Comparison of ENCODE assay signal across 23 cellular contexts in genomic region chr3:78221300-78221699, GRCh38.
DNase-seq lines count a peak whose midpoint lies in the region; ATAC-seq, FAIRE-seq and TF ChIP-seq lines count a peak whose summit lies in the region.
"Had no signal": no experiment of that assay in that cellular context is flagged by ENCODE, and none has a peak within 500 bp of the region (broad histone marks: within the 10 kb centered on the region; RNA-seq: fewer than 3 reads in every experiment).

No MANE protein-coding gene starts in this region.

- TF ChIP-seq EP300 in HepG2 (IDR thresholded peaks at IDR 0.05; ENCODE audit: low read depth in 2 of 2, low read length in 2 of 2), result no peak
- TF ChIP-seq EP300 in HepG2 (CRISPR knock-in tag; IDR thresholded peaks at IDR 0.05; ENCODE audit: borderline replicate concordance), result no peak

- H3K79me2 ChIP-seq in HepG2 (ENCODE audit: insufficient read depth, low read length) (no peaks in the 10 kb centered on the region), PC-3 (ENCODE audit: low read length) (no peaks in the 10 kb centered on the region)

- intact Hi-C loops in HepG2 (cut with micrococcal nuclease; ENCODE audit: unreplicated experiment) (no loop called here), right lobe of liver (cut with DNase I) (no loop called here), PC-3 (cut with micrococcal nuclease) (loop anchor here (1.0 kb wide), 1 partner anchor 424 kb away; no protein-coding TSS in a partner anchor)

- no peak for TF ChIP-seq RAD21 in HepG2 (CRISPR knock-in tag; IDR thresholded peaks at IDR 0.05)

- no peak for DNase-seq in HepG2 (ENCODE audit: low spot score)
- no peak for DNase-seq in right lobe of liver
- DNase-seq in PC-3, result peak; percentile 26
- no peak for DNase-seq in foreskin keratinocyte
- no peak for DNase-seq in SJCRH30
- no peak for DNase-seq in activated CD4-positive, CD25-positive, alpha-beta regulatory T cell treated with anti-CD3 and anti-CD28 coated beads, Interleukin-2, amount 50 U/mL, for 72 hours
- DNase-seq in NCI-H187 (lab: John Stamatoyannopoulos, UW), result no peak
- DNase-seq: activated CD4-positive, alpha-beta T cell treated with anti-CD3 and anti-CD28 coated beads, Interleukin-2, amount 10 ng/mL, durations not matched to agents 24 days and 14 days; activated naive CD4-positive, alpha-beta T cell; activated T-cell treated with anti-CD3 and anti-CD28 coated beads, Interleukin-2, amount 50 U/mL, for 4 hours; DND-41; dorsolateral prefrontal cortex; glutamatergic neuron; NCI-H1048; NCI-H1694 treated with DMSO at 0.1 percent for 48 hours; NCI-H526 treated with DMSO at 0.1 percent for 48 hours; nephron progenitor cell; ovary; stimulated activated CD4-positive, alpha-beta T cell treated with anti-CD3 and anti-CD28 coated beads, Interleukin-2, amount 100 ng/mL, for 48 hours had no signal

- no peaks in the 10 kb centered on the region for H4K20me1 ChIP-seq in HepG2 (ENCODE audit: insufficient read depth, low read length)
- no peaks in the 10 kb centered on the region for H4K20me1 ChIP-seq in PC-3 (ENCODE audit: low read length)
- H4K20me1 ChIP-seq: BLaER1 had no signal

- ATAC-seq in HepG2, result peak; percentile 50; the same call in 2 of the 3 replicates
- ATAC-seq in right lobe of liver, result no peak
- ATAC-seq in PC-3, result peak; percentile 73
- no peak for ATAC-seq in foreskin keratinocyte
- ATAC-seq in HG03045 (IDR thresholded peaks at IDR 0.05; ENCODE audit: unreplicated experiment), result no peak
- ATAC-seq: activated T-cell treated with anti-CD3 and anti-CD28 coated beads, Interleukin-2, amount 50 U/mL, for 4 hours; GM12878 had no signal

- H3K36me3 ChIP-seq in HepG2 (replicated peaks in 1 of 2; ENCODE audit: control insufficient read depth in 1 of 2, insufficient read depth in 2 of 2, low read length in 2 of 2) (no peaks in the 10 kb centered on the region), right lobe of liver (no peaks in the 10 kb centered on the region), PC-3 (ENCODE audit: low read depth, low read length) (no peaks in the 10 kb centered on the region), SJCRH30 (no peaks in the 10 kb centered on the region)
- H3K36me3 ChIP-seq: BLaER1, ovary had no signal

- H3K9me2 ChIP-seq in PC-3 (replicated peaks; ENCODE audit: low read length), result no peaks in the 10 kb centered on the region

- H3F3A ChIP-seq in PC-3 (ENCODE audit: low read length, unreplicated experiment), result no peaks in the 10 kb centered on the region

- POLR2A ChIA-PET in HepG2 (lab: Yijun Ruan, JAX) (no interaction called here), PC-3 (lab: Charles Lee; ENCODE audit: unreplicated experiment) (no interaction called here)

- no peak for FAIRE-seq in HepG2 (lab: Jason Lieb, UNC)
- FAIRE-seq: GM12878 had no signal

- 4% methylated on average over 2 of the region's 2 CpGs for WGBS in HepG2 (ENCODE audit: low lambda C conversion rate)
- 56% methylated on average over 2 of the region's 2 CpGs for WGBS in right lobe of liver (ENCODE audit: insufficient coverage, low coverage, low lambda C conversion rate, missing lambda C conversion rate)

- H3K4me1 ChIP-seq in HepG2 (ENCODE audit: insufficient read depth, low read length) (no peaks in the 10 kb centered on the region), right lobe of liver (no peaks in the 10 kb centered on the region), PC-3 (ENCODE audit: insufficient read depth, low read length) (no peaks in the 10 kb centered on the region), foreskin keratinocyte (no peaks in the 10 kb centered on the region), SJCRH30 (no peaks in the 10 kb centered on the region)
- H3K4me1 ChIP-seq: BLaER1 had no signal

- no peaks in the 10 kb centered on the region for H3K9me3 ChIP-seq in HepG2 (ENCODE audit: low read length)
- H3K9me3 ChIP-seq in right lobe of liver, result no peaks in the 10 kb centered on the region
- no peaks in the 10 kb centered on the region for H3K9me3 ChIP-seq in PC-3 (ENCODE audit: low read length)
- H3K9me3 ChIP-seq in SJCRH30 (replicated peaks), result no peaks in the 10 kb centered on the region
- H3K9me3 ChIP-seq: BLaER1, ovary had no signal

- no peaks in the 10 kb centered on the region for H3K27me3 ChIP-seq in HepG2 (ENCODE audit: control insufficient read depth in 1 of 2, insufficient read depth in 2 of 2, low read length in 2 of 2)
- H3K27me3 ChIP-seq in right lobe of liver, result no peaks in the 10 kb centered on the region
- H3K27me3 ChIP-seq in PC-3 (ENCODE audit: low read length), result no peaks in the 10 kb centered on the region
- no peaks in the 10 kb centered on the region for H3K27me3 ChIP-seq in foreskin keratinocyte
- H3K27me3 ChIP-seq in SJCRH30, result no peaks in the 10 kb centered on the region
- H3K27me3 ChIP-seq: BLaER1, dorsolateral prefrontal cortex, ovary had no signal

- H3K9ac ChIP-seq in HepG2 (ENCODE audit: insufficient read depth, low read depth, low read length), result no peak overlapping the region
- H3K9ac ChIP-seq in PC-3 (ENCODE audit: low read length), result no peak overlapping the region
- H3K9ac ChIP-seq: BLaER1 had no signal

- in situ Hi-C loops in HepG2 (cut with HindIII; ENCODE audit: extremely low pct_ligation_motif_present, low pct_unique_long_range_greater_than_20kb), result no loop called here

- TF ChIP-seq CTCF in HepG2 (CRISPR knock-in tag; IDR thresholded peaks at IDR 0.05) (no peak), right lobe of liver (IDR thresholded peaks at IDR 0.05) (no peak), PC-3 (conservative IDR thresholded peaks at IDR 0.05; ENCODE audit: low read depth, low read length) (peak; percentile 48), foreskin keratinocyte (conservative IDR thresholded peaks at IDR 0.05) (peak; percentile 29)

- no peak overlapping the region for H3K27ac ChIP-seq in HepG2 (ENCODE audit: extremely low read length, insufficient read depth, low read length)
- H3K27ac ChIP-seq in right lobe of liver, result no peak overlapping the region
- no peak overlapping the region for H3K27ac ChIP-seq in PC-3 (ENCODE audit: low read length)
- no peak overlapping the region for H3K27ac ChIP-seq in foreskin keratinocyte
- H3K27ac ChIP-seq in SJCRH30, result no peak overlapping the region
- H3K27ac ChIP-seq: BLaER1, dorsolateral prefrontal cortex, ovary had no signal

- H3K4me3 ChIP-seq in HepG2 (replicated peaks in 1 of 3; ENCODE audit: insufficient read depth in 1 of 3, low read depth in 2 of 3, low read length in 3 of 3) (no peak overlapping the region), right lobe of liver (no peak overlapping the region), PC-3 (ENCODE audit: low read length) (no peak overlapping the region), SJCRH30 (no peak overlapping the region)
- H3K4me3 ChIP-seq: BLaER1, dorsolateral prefrontal cortex, GM12878, lung, ovary had no signal

- H3K4me2 ChIP-seq in HepG2 (ENCODE audit: low read depth, low read length) (no peak overlapping the region), PC-3 (ENCODE audit: low read length) (no peak overlapping the region)
- H3K4me2 ChIP-seq: BLaER1 had no signal

- H2AFZ ChIP-seq in HepG2 (ENCODE audit: low read length) (no peak overlapping the region), PC-3 (ENCODE audit: low read length) (no peak overlapping the region)

- no peak for TF ChIP-seq POLR2A in HepG2 (IDR thresholded peaks at IDR 0.05; ENCODE audit: insufficient read depth in 1 of 2, low read depth in 2 of 2, low read length in 2 of 2)
- TF ChIP-seq POLR2A in right lobe of liver (IDR thresholded peaks at IDR 0.05), result no peak

- BruUV-seq in HepG2 (replicated peaks; lab: Mats Ljungman, UMichigan) (no TSS peak), PC-3 (replicated peaks; lab: Mats Ljungman, UMichigan) (no TSS peak)

- CTCF ChIA-PET in HepG2 (lab: Yijun Ruan, JAX; ENCODE audit: low intra/inter-chr PET ratio, low total read pairs) (no interaction called here), PC-3 (lab: Charles Lee) (interaction anchor here (0.6 to 1.6 kb wide), 2 partner anchors 423 to 424 kb away, joined by 4 read pairs; no protein-coding TSS in a partner anchor)

TF ChIP-seq in HepG2, 621 proteins besides CTCF, POLR2A, EP300 and RAD21 (continues in another document):
- TF ChIP-seq TFAP4 (IDR thresholded peaks at IDR 0.05; ENCODE audit: borderline replicate concordance, low read depth), result no peak
- TF ChIP-seq CREB3 (CRISPR knock-in tag; IDR thresholded peaks at IDR 0.05), result no peak
- TF ChIP-seq THAP8 (CRISPR knock-in tag; IDR thresholded peaks at IDR 0.05; ENCODE audit: borderline replicate concordance), result no peak
- TF ChIP-seq ZNF629 (CRISPR knock-in tag; conservative IDR thresholded peaks at IDR 0.05), result no peak
- TF ChIP-seq ZNF660 (CRISPR knock-in tag; IDR thresholded peaks at IDR 0.05; ENCODE audit: borderline replicate concordance, low read depth), result no peak
- TF ChIP-seq ATM (IDR thresholded peaks at IDR 0.05; ENCODE audit: borderline replicate concordance), result no peak

Comparison
In these comparisons a context has a peak if more than half of its experiments do, and no peak if none do; other contexts are left out.
1. ATAC-seq: peak in HepG2 (single experiment) and PC-3 (single experiment); none in right lobe of liver (0 of 4), foreskin keratinocyte (single experiment) and HG03045 (single experiment).
2. CTCF ChIP-seq: peak in PC-3 (single experiment) and foreskin keratinocyte (single experiment); none in HepG2 (single experiment) and right lobe of liver (0 of 4).